In genomic region chr4:13722649-13723048, GRCh38 we compare ENCODE assay signal across 31 cellular contexts.
"Had no signal": no experiment of that assay in that cellular context is flagged by ENCODE, and none has a peak within 500 bp of the region (broad histone marks: within the 10 kb centered on the region; RNA-seq: fewer than 3 reads in every experiment).

No MANE protein-coding gene starts in this region.

- H3K9me3 ChIP-seq: ovary, prostate gland, right lobe of liver, sigmoid colon, spleen, suprapubic skin, testis, tibial artery, transverse colon, upper lobe of right lung, uterus had no signal

- H3K4me3 Mint-ChIP-seq: naive thymus-derived CD4-positive, alpha-beta T cell; natural killer cell; nephron; neural progenitor cell; stimulated activated memory B cell treated with anti-CD40 and anti-IgM and Interleukin-4, amounts not matched to agents 10 μg/mL and 1 μg/mL and 100 μg/mL, for 72 hours; stimulated activated naive CD8-positive, alpha-beta T cell treated with anti-CD3 and anti-CD28 coated beads, Interleukin-15, amount 100 ng/mL, for 72 hours; type B pancreatic cell had no signal

- H3K36me3 ChIP-seq: neural progenitor cell, ovary, prostate gland, right lobe of liver, sigmoid colon, spleen, suprapubic skin, tibial artery, transverse colon, upper lobe of right lung, uterus had no signal

- H3K27me3 Mint-ChIP-seq: type B pancreatic cell had no signal

- H3K27me3 ChIP-seq: neural progenitor cell, ovary, right lobe of liver, sigmoid colon, spleen, suprapubic skin, testis, tibial artery, transverse colon, upper lobe of right lung, uterus had no signal

- ATAC-seq: naive thymus-derived CD4-positive, alpha-beta T cell; natural killer cell; right cardiac atrium; right lobe of liver; stimulated activated memory B cell treated with anti-CD40 and anti-IgM and Interleukin-4, amounts not matched to agents 10 μg/mL and 1 μg/mL and 100 μg/mL, for 72 hours; stimulated activated naive CD8-positive, alpha-beta T cell treated with anti-CD3 and anti-CD28 coated beads, Interleukin-15, amount 100 ng/mL, for 72 hours; stimulated activated naive CD8-positive, alpha-beta T cell treated with anti-CD3 and anti-CD28 coated beads, Interleukin-15, Interleukin-2, amounts not matched to agents 100 U/mL and 50 U/mL, for 24 hours; upper lobe of right lung had no signal

- DNase-seq: naive thymus-derived CD4-positive, alpha-beta T cell; natural killer cell; occipital lobe; ovary; posterior cingulate gyrus; right cardiac atrium; right lobe of liver; sigmoid colon; spleen; stimulated activated CD4-positive, alpha-beta T cell treated with anti-CD3 and anti-CD28 coated beads, Interleukin-12 subunit alpha, Interleukin-12 subunit beta, amount 100 ng/mL, for 4 hours; stimulated activated CD4-positive, alpha-beta T cell treated with anti-CD3 and anti-CD28 coated beads, Interleukin-1b, Interleukin-23, amount 100 ng/mL, for 48 hours; stimulated activated CD4-positive, alpha-beta T cell treated with anti-CD3 and anti-CD28 coated beads, Interleukin-4, amount 100 ng/mL, for 1 hour; stimulated activated CD4-positive, alpha-beta T cell treated with anti-CD3 and anti-CD28 coated beads, Interleukin-4, amount 100 ng/mL, for 4 hours; stimulated activated CD8-positive, alpha-beta memory T cell treated with anti-CD3 and anti-CD28 coated beads, Interleukin-4, amount 100 ng/mL, for 48 hours; stimulated activated naive CD4-positive, alpha-beta T cell; stimulated activated naive CD8-positive, alpha-beta T cell treated with anti-CD3 and anti-CD28 coated beads, Interleukin-15, amount 100 ng/mL, for 72 hours; stimulated activated naive CD8-positive, alpha-beta T cell treated with anti-CD3 and anti-CD28 coated beads, Interleukin-15, Interleukin-2, amounts not matched to agents 100 U/mL and 50 U/mL, for 24 hours; substantia nigra; testis; tibial artery; transverse colon; upper lobe of right lung; uterus had no signal

- H3K4me1 Mint-ChIP-seq: naive thymus-derived CD4-positive, alpha-beta T cell; natural killer cell; nephron; neural progenitor cell; stimulated activated memory B cell treated with anti-CD40 and anti-IgM and Interleukin-4, amounts not matched to agents 10 μg/mL and 1 μg/mL and 100 μg/mL, for 72 hours; stimulated activated naive CD8-positive, alpha-beta T cell treated with anti-CD3 and anti-CD28 coated beads, Interleukin-15, amount 100 ng/mL, for 72 hours had no signal

- H3K9me3 Mint-ChIP-seq: naive thymus-derived CD4-positive, alpha-beta T cell; nephron; neural progenitor cell; stimulated activated memory B cell treated with anti-CD40 and anti-IgM and Interleukin-4, amounts not matched to agents 10 μg/mL and 1 μg/mL and 100 μg/mL, for 72 hours; stimulated activated naive CD8-positive, alpha-beta T cell treated with anti-CD3 and anti-CD28 coated beads, Interleukin-15, amount 100 ng/mL, for 72 hours; type B pancreatic cell had no signal

- H3K27ac Mint-ChIP-seq: naive thymus-derived CD4-positive, alpha-beta T cell; natural killer cell; nephron; neural progenitor cell; stimulated activated memory B cell treated with anti-CD40 and anti-IgM and Interleukin-4, amounts not matched to agents 10 μg/mL and 1 μg/mL and 100 μg/mL, for 72 hours; stimulated activated naive CD8-positive, alpha-beta T cell treated with anti-CD3 and anti-CD28 coated beads, Interleukin-15, amount 100 ng/mL, for 72 hours; type B pancreatic cell had no signal

- H3K4me3 ChIP-seq: neural progenitor cell, ovary, prostate gland, right lobe of liver, sigmoid colon, smooth muscle cell, spleen, suprapubic skin, testis, tibial artery, transverse colon, upper lobe of right lung, uterus had no signal

- H3K4me1 ChIP-seq: neural progenitor cell, prostate gland, right lobe of liver, sigmoid colon, spleen, suprapubic skin, testis, tibial artery, transverse colon, upper lobe of right lung, uterus had no signal

- H3K27ac ChIP-seq: neural progenitor cell, ovary, parathyroid adenoma, prostate gland, right lobe of liver, sigmoid colon, spleen, suprapubic skin, testis, tibial artery, transverse colon, upper lobe of right lung, uterus had no signal

- H3K36me3 Mint-ChIP-seq: naive thymus-derived CD4-positive, alpha-beta T cell; natural killer cell; neural progenitor cell; stimulated activated memory B cell treated with anti-CD40 and anti-IgM and Interleukin-4, amounts not matched to agents 10 μg/mL and 1 μg/mL and 100 μg/mL, for 72 hours; type B pancreatic cell had no signal
